ENCODE assay signal across 28 cellular contexts in the genomic region with DNA sequence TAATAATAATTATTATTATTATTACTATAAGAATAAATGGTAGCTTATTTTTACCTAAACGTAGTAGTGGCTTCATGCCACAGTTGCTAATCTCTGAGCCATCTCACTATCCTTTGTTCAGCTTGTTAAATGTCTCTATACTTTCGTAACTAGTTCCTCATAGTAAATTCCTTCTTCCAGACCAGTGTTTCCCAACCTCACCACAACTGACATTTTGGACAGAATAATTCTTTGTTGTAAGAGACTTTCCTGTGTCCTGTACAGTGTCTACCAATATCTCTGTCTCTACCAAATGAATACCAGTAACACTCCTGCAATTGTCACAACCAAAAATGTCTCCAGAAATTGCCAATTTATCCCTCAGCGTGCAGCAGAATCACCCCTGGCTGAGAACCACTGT.
"Had no signal": no experiment of that assay in that cellular context is flagged by ENCODE, and none has a peak within 500 bp of the region (broad histone marks: within the 10 kb centered on the region; RNA-seq: fewer than 3 reads in every experiment).

No MANE protein-coding gene starts in this region.

- ATAC-seq: activated CD8-positive, alpha-beta T cell treated with anti-CD3 and anti-CD28 coated beads, Interleukin-2, amount 10 ng/mL, durations not matched to agents 7 days and 5 days; body of pancreas; WTC11 had no signal

- H3K4me3 ChIP-seq: adrenal gland, body of pancreas, MG63, SK-N-MC had no signal

- H3K9me3 Mint-ChIP-seq: activated naive CD8-positive, alpha-beta T cell treated with anti-CD3 and anti-CD28 coated beads, Interleukin-2, amount 10 ng/mL, durations not matched to agents 7 days and 5 days had no signal

- DNase-seq: activated CD4-positive, alpha-beta T cell treated with anti-CD3 and anti-CD28 coated beads for 48 hours; activated CD4-positive, alpha-beta T cell treated with anti-CD3 and anti-CD28 coated beads, Interleukin-2, amount 50 U/mL, for 4 hours; activated CD4-positive, CD25-positive, alpha-beta regulatory T cell treated with anti-CD3 and anti-CD28 coated beads, Interleukin-2, amount 50 U/mL, for 72 hours; activated CD8-positive, alpha-beta memory T cell treated with anti-CD3 and anti-CD28 coated beads, Interleukin-2, amount 50 U/mL, for 48 hours; activated CD8-positive, alpha-beta T cell treated with anti-CD3 and anti-CD28 coated beads, Interleukin-2, amount 10 ng/mL, durations not matched to agents 7 days and 5 days; activated naive CD4-positive, alpha-beta T cell treated with anti-CD3 and anti-CD28 coated beads, Interleukin-2, amount 50 U/mL, for 16 hours; activated naive CD8-positive, alpha-beta T cell treated with anti-CD3 and anti-CD28 coated beads, Interleukin-2, amount 10 ng/mL, durations not matched to agents 7 days and 5 days; activated T-cell treated with anti-CD3 and anti-CD28 coated beads, Interleukin-2, amount 50 U/mL, for 1 hour; adrenal gland; aorta; body of pancreas; central memory CD4-positive, alpha-beta T cell; cortex of kidney; MG63; NCI-H1092 treated with DMSO at 0.1 percent for 48 hours; NCI-H1417 treated with DMSO at 0.1 percent for 48 hours; NCI-H1694; NCI-H2029; NCI-H2107; NCI-H2171 treated with DMSO at 0.1 percent for 48 hours; NCI-H226; NCI-H526 treated with DMSO at 0.1 percent for 48 hours; NCI-H82; SIG-M5; SW 1271 had no signal

- H3K27me3 Mint-ChIP-seq: activated naive CD8-positive, alpha-beta T cell treated with anti-CD3 and anti-CD28 coated beads, Interleukin-2, amount 10 ng/mL, durations not matched to agents 7 days and 5 days had no signal

- H3K4me1 Mint-ChIP-seq: activated naive CD8-positive, alpha-beta T cell treated with anti-CD3 and anti-CD28 coated beads, Interleukin-2, amount 10 ng/mL, durations not matched to agents 7 days and 5 days; WTC11 had no signal

- H3K27ac Mint-ChIP-seq: activated CD8-positive, alpha-beta T cell treated with anti-CD3 and anti-CD28 coated beads, Interleukin-2, amount 10 ng/mL, durations not matched to agents 7 days and 5 days; activated naive CD8-positive, alpha-beta T cell treated with anti-CD3 and anti-CD28 coated beads, Interleukin-2, amount 10 ng/mL, durations not matched to agents 7 days and 5 days; T-helper 1 cell treated with Interleukin-12 subunit alpha and Interleukin-12 subunit beta and Interleukin-4 antibody, amounts not matched to agents 30 μg/mL and 1 μg/mL, for 36 hours; WTC11 had no signal

- H3K4me3 Mint-ChIP-seq: activated CD8-positive, alpha-beta T cell treated with anti-CD3 and anti-CD28 coated beads, Interleukin-2, amount 10 ng/mL, durations not matched to agents 7 days and 5 days; activated naive CD8-positive, alpha-beta T cell treated with anti-CD3 and anti-CD28 coated beads, Interleukin-2, amount 10 ng/mL, durations not matched to agents 7 days and 5 days; T-helper 1 cell treated with Interleukin-12 subunit alpha and Interleukin-12 subunit beta and Interleukin-4 antibody, amounts not matched to agents 30 μg/mL and 1 μg/mL, for 36 hours; WTC11 had no signal

- H3K36me3 Mint-ChIP-seq: activated naive CD8-positive, alpha-beta T cell treated with anti-CD3 and anti-CD28 coated beads, Interleukin-2, amount 10 ng/mL, durations not matched to agents 7 days and 5 days; WTC11 had no signal
